Comparison of ENCODE assay signal across 1 cellular context in genomic region chr10:49619613-49620012, GRCh38.
TF ChIP-seq lines count a peak whose summit lies in the region.

No MANE protein-coding gene starts in this region.

TF ChIP-seq in GM23338, 12 proteins besides CTCF, POLR2A, EP300 and RAD21 (continued from another document):
- TF ChIP-seq ZNF462 (CRISPR knock-in tag; IDR thresholded peaks at IDR 0.05) (no peak), POLR2AphosphoS5 (IDR thresholded peaks at IDR 0.05; ENCODE audit: low read depth) (no peak), JUNB (IDR thresholded peaks at IDR 0.05; ENCODE audit: unreplicated experiment) (no peak), ZNF114 (CRISPR knock-in tag; IDR thresholded peaks at IDR 0.05) (no peak), REST (IDR thresholded peaks at IDR 0.05; ENCODE audit: unreplicated experiment) (no peak), EZH2phosphoT487 (IDR thresholded peaks at IDR 0.05; ENCODE audit: unreplicated experiment) (no peak), ZNF331 (CRISPR knock-in tag; IDR thresholded peaks at IDR 0.05; ENCODE audit: low read depth) (no peak)
